2 cellular contexts compared by ENCODE assay signal in genomic region chr1:3282186-3282585, GRCh38.
TF ChIP-seq lines count a peak whose summit lies in the region.

No MANE protein-coding gene starts in this region.

TF ChIP-seq in HEK293, 187 proteins besides CTCF, POLR2A, EP300 and RAD21:
- no peak for TF ChIP-seq IKZF3 (tag by site-specific recombination; IDR thresholded peaks at IDR 0.05)
- TF ChIP-seq ZNF335 (tag by site-specific recombination; conservative IDR thresholded peaks at IDR 0.05): no peak
- no peak for TF ChIP-seq ZNF707 (tag by site-specific recombination; IDR thresholded peaks at IDR 0.05)
- TF ChIP-seq ZNF10 (tag by site-specific recombination; IDR thresholded peaks at IDR 0.05): 0 out of 2 replicates have a peak, but pooled peaks have one; percentile 33

TF ChIP-seq in H1, 55 proteins besides CTCF, POLR2A, EP300 and RAD21:
- TF ChIP-seq SAP30 (IDR thresholded peaks at IDR 0.05; ENCODE audit: insufficient read depth, insufficient replicate concordance, low read length) (no peak), TBP (IDR thresholded peaks at IDR 0.05; ENCODE audit: low read depth, low read length) (no peak), YY1 (IDR thresholded peaks at IDR 0.05; ENCODE audit: low read depth, low read length) (no peak), SP2 (IDR thresholded peaks at IDR 0.05; ENCODE audit: low read length) (no peak), JUN (IDR thresholded peaks at IDR 0.05; ENCODE audit: low read depth, low read length) (no peak), RXRA (IDR thresholded peaks at IDR 0.05; ENCODE audit: insufficient read depth, low read depth, low read length) (no peak)
